20 cellular contexts compared by ENCODE assay signal in the genomic region with DNA sequence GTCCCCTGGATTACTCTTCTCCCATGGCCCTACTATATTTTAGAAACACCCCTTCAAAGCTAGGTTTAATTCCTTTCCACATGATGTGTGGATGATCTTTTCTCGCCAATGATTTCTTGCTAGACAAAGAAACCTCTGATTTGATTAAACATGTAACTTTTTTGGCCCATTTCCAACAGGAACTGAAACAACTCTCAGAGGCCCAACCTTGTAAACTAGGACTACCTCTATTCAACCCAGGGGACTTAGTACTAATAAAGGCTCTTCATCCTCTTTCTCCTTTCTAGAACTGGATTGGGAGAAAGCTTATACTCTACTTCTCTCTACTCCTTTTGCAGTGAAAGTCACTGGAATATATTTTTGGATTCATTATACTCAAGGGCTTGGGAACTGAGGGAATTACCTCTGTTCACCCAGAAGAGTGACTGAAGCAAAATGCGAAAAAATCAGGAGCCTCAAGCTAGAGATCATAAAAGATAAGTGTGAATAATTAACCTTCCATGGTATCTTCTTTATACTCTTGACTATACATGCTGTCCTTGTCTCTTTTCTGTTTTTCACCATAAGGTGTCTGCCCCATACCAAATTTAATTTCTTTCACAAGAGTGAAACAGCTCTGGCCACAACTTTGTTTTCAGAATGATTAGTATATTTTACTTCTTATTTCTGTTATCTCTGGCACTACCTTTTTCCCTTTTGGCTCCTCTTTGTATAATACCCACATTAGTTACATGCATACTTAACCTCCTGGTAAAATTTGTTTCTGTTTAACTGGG.
"Had no signal": no experiment of that assay in that cellular context is flagged by ENCODE, and none has a peak within 500 bp of the region (broad histone marks: within the 10 kb centered on the region; RNA-seq: fewer than 3 reads in every experiment).

No MANE protein-coding gene starts in this region.

- H3K9me3 ChIP-seq: gastrocnemius medialis, testis had no signal

- DNase-seq: activated CD4-positive, alpha-beta memory T cell treated with anti-CD3 and anti-CD28 coated beads for 36 hours; activated CD4-positive, CD25-positive, alpha-beta regulatory T cell treated with anti-CD3 and anti-CD28 coated beads, Interleukin-2, amount 50 U/mL, for 72 hours; activated effector memory CD4-positive, alpha-beta T cell treated with anti-CD3 and anti-CD28 coated beads, Interleukin-2, amount 50 U/mL, for 16 hours; activated T-cell treated with anti-CD3 and anti-CD28 coated beads, Interleukin-2, amount 50 U/mL, for 4 hours; amygdala; cortex of kidney; effector CD8-positive, alpha-beta T cell; gastrocnemius medialis; heart right ventricle; islet precursor cell; left lung; nephron progenitor cell; stimulated activated CD4-positive, alpha-beta T cell treated with anti-CD3 and anti-CD28 coated beads, Interleukin-4, amount 100 ng/mL, for 1 hour; stimulated activated CD8-positive, alpha-beta memory T cell treated with anti-CD3 and anti-CD28 coated beads, Interleukin-4, amount 100 ng/mL, for 48 hours; testis had no signal

- H3K27me3 Mint-ChIP-seq: activated CD4-positive, alpha-beta memory T cell treated with anti-CD3 and anti-CD28 coated beads for 36 hours; activated naive CD8-positive, alpha-beta T cell; brain; central memory CD8-positive, alpha-beta T cell; memory B cell; stimulated activated naive CD8-positive, alpha-beta T cell treated with anti-CD3 and anti-CD28 coated beads, Interleukin-15, Interleukin-2, amounts not matched to agents 100 ng/mL and 50 ng/mL, for 24 hours had no signal

- H3K27ac ChIP-seq: gastrocnemius medialis, heart right ventricle, left lung, testis had no signal

- H3K4me1 Mint-ChIP-seq: brain; central memory CD8-positive, alpha-beta T cell; memory B cell; nephron progenitor cell had no signal

- H3K27me3 ChIP-seq: gastrocnemius medialis, heart right ventricle, left lung, testis had no signal

- H3K9me3 Mint-ChIP-seq: memory B cell, nephron progenitor cell had no signal

- H3K36me3 ChIP-seq: gastrocnemius medialis, heart right ventricle, left lung had no signal

- H3K36me3 Mint-ChIP-seq: activated CD4-positive, alpha-beta memory T cell treated with anti-CD3 and anti-CD28 coated beads for 36 hours; brain; memory B cell had no signal

- ATAC-seq: activated T-cell treated with anti-CD3 and anti-CD28 coated beads, Interleukin-2, amount 50 U/mL, for 4 hours; gastrocnemius medialis; heart right ventricle; left lung had no signal

- H3K4me1 ChIP-seq: gastrocnemius medialis, heart right ventricle, left lung, testis had no signal

- H3K4me3 ChIP-seq: gastrocnemius medialis, heart right ventricle, left lung, testis had no signal

- H3K27ac Mint-ChIP-seq: activated CD4-positive, alpha-beta memory T cell treated with anti-CD3 and anti-CD28 coated beads for 36 hours; brain; memory B cell; nephron progenitor cell; stimulated activated naive CD8-positive, alpha-beta T cell treated with anti-CD3 and anti-CD28 coated beads, Interleukin-15, Interleukin-2, amounts not matched to agents 100 ng/mL and 50 ng/mL, for 24 hours had no signal

- H3K4me3 Mint-ChIP-seq: activated CD4-positive, alpha-beta memory T cell treated with anti-CD3 and anti-CD28 coated beads for 36 hours; activated naive CD8-positive, alpha-beta T cell; activated T-cell treated with anti-CD3 and anti-CD28 coated beads, Interleukin-2, amount 50 U/mL, for 4 hours; brain; central memory CD8-positive, alpha-beta T cell; memory B cell; nephron progenitor cell; stimulated activated naive CD8-positive, alpha-beta T cell treated with anti-CD3 and anti-CD28 coated beads, Interleukin-15, Interleukin-2, amounts not matched to agents 100 ng/mL and 50 ng/mL, for 24 hours had no signal
